ENCODE assay signal across 23 cellular contexts in genomic region chr2:176947754-176948153, GRCh38.
"Had no signal": no experiment of that assay in that cellular context is flagged by ENCODE, and none has a peak within 500 bp of the region (broad histone marks: within the 10 kb centered on the region; RNA-seq: fewer than 3 reads in every experiment).

No MANE protein-coding gene starts in this region.

- H3K27me3 ChIP-seq: esophagus muscularis mucosa, foreskin keratinocyte, gastroesophageal sphincter, heart left ventricle, hepatocyte, left lung had no signal

- H3K36me3 ChIP-seq: esophagus muscularis mucosa, gastroesophageal sphincter, heart left ventricle, left lung, lower lobe of right lung had no signal

- FAIRE-seq: colon, endothelial cell of umbilical vein, frontal cortex, kidney had no signal

- H2AFZ ChIP-seq: hepatocyte had no signal

- H3K9me3 ChIP-seq: lower lobe of right lung had no signal

- H3K4me3 ChIP-seq: coronary artery, dorsolateral prefrontal cortex, esophagus muscularis mucosa, gastroesophageal sphincter, heart left ventricle, hepatocyte, left lung, lower lobe of right lung had no signal

- H3K27ac ChIP-seq: coronary artery, dorsolateral prefrontal cortex, esophagus muscularis mucosa, foreskin keratinocyte, gastroesophageal sphincter, heart left ventricle, hepatocyte, left lung, lower lobe of right lung had no signal

- H3K79me2 ChIP-seq: hepatocyte had no signal

- H3K4me1 ChIP-seq: esophagus muscularis mucosa, foreskin keratinocyte, gastroesophageal sphincter, heart left ventricle, left lung, lower lobe of right lung had no signal

- ATAC-seq: foreskin keratinocyte; gastroesophageal sphincter; heart left ventricle; left lung; left ventricle myocardium superior; lower lobe of right lung; naive thymus-derived CD4-positive, alpha-beta T cell had no signal

- DNase-seq: dermis blood vessel endothelial cell; dorsolateral prefrontal cortex; effector CD4-positive, alpha-beta T cell; effector memory CD4-positive, alpha-beta T cell; foreskin keratinocyte; heart left ventricle; hypothalamus; immature natural killer cell; islet precursor cell; kidney; kidney glomerular epithelial cell; left lung; left ventricle myocardium superior; lower lobe of right lung; mesenchymal stem cell; naive thymus-derived CD4-positive, alpha-beta T cell had no signal

- H3K4me2 ChIP-seq: hepatocyte had no signal
